In genomic region chr22:19775496-19776325, GRCh38 we compare ENCODE assay signal across 19 cellular contexts. TPM values are rescaled to one million over a fixed set of nuclear protein-coding genes. Genes with fewer than 3 reads are reported as not detected.
A peak's percentile ranks its signal among the peaks of the same experiment; 100 is the strongest.
DNase-seq lines count a peak whose midpoint lies in the region; ATAC-seq and TF ChIP-seq lines count a peak whose summit lies in the region.
"Had no signal": no experiment of that assay in that cellular context is flagged by ENCODE, and none has a peak within 500 bp of the region (broad histone marks: within the 10 kb centered on the region; RNA-seq: fewer than 3 reads in every experiment).

No MANE protein-coding gene starts in this region.

- CTCF ChIA-PET in OCI-LY7 (lab: Charles Lee; ENCODE audit: unreplicated experiment), result interaction anchor here (1.0 kb wide), 1 partner anchor 12 kb away, joined by 3 read pairs; no protein-coding TSS in a partner anchor

- TF ChIP-seq CTCF in OCI-LY7 (conservative IDR thresholded peaks at IDR 0.05; ENCODE audit: low read length) (no peak), left ventricle myocardium inferior (IDR thresholded peaks at IDR 0.05; ENCODE audit: borderline replicate concordance) (no peak)

- peak overlapping the region; percentile 19 for H3K4me2 ChIP-seq in OCI-LY7 (ENCODE audit: low read length)
- H3K4me2 ChIP-seq: GM23338 had no signal

- no peaks in the 10 kb centered on the region for H3K36me3 ChIP-seq in OCI-LY7 (ENCODE audit: insufficient read depth, low read length)
- no peaks in the 10 kb centered on the region for H3K36me3 ChIP-seq in left ventricle myocardium inferior

- H2AFZ ChIP-seq in OCI-LY7 (ENCODE audit: low read length), result no peak overlapping the region
- H2AFZ ChIP-seq: GM23338 had no signal

- no peak overlapping the region for H3K4me3 ChIP-seq in OCI-LY7 (ENCODE audit: low read depth, low read length, poor library complexity, severe bottlenecking)
- H3K4me3 ChIP-seq in left ventricle myocardium inferior, result no peak overlapping the region
- H3K4me3 ChIP-seq: GM23338 had no signal

- H3K4me1 ChIP-seq in OCI-LY7 (ENCODE audit: insufficient read depth, low read length, poor library complexity, severe bottlenecking), result peaks cover 74% of the 10 kb centered on the region
- H3K4me1 ChIP-seq in left ventricle myocardium inferior, result peaks cover 13% of the 10 kb centered on the region

- BruUV-seq in OCI-LY7 (replicated peaks; lab: Mats Ljungman, UMichigan), result no TSS peak

- H3K79me2 ChIP-seq in OCI-LY7 (ENCODE audit: insufficient read depth, low read depth, low read length), result no peaks in the 10 kb centered on the region

- no peak overlapping the region for H3K27ac ChIP-seq in OCI-LY7 (ENCODE audit: low read depth, low read length, poor library complexity, severe bottlenecking)
- H3K27ac ChIP-seq in left ventricle myocardium inferior (replicated peaks), result no peak overlapping the region

- intact Hi-C loops in OCI-LY7 (cut with micrococcal nuclease; ENCODE audit: unreplicated experiment), result no loop called here
- intact Hi-C loops in left ventricle myocardium inferior (cut with micrococcal nuclease), result no loop called here
- intact Hi-C loops in posterior vena cava (cut with DNase I), result no loop called here

- ATAC-seq in GM18867 (IDR thresholded peaks at IDR 0.05; ENCODE audit: unreplicated experiment), result no peak
- ATAC-seq: GM23338 had no signal

- POLR2A ChIA-PET in OCI-LY7 (lab: Charles Lee), result no interaction called here

- DNase-seq in activated naive CD4-positive, alpha-beta T cell treated with anti-CD3 and anti-CD28 coated beads, Interleukin-2, amount 50 U/mL, for 16 hours, result peak; percentile 5
- no peak for DNase-seq in activated naive CD4-positive, alpha-beta T cell treated with Interleukin-2 at 50 U/mL for 16 hours
- DNase-seq in OCI-LY7 (ENCODE audit: low spot score) (peak; percentile 36), left ventricle myocardium inferior (peak; percentile 3), posterior vena cava (ENCODE audit: low spot score) (peak; percentile 43), DMS153 (lab: John Stamatoyannopoulos, UW) (no peak), NCI-H748 (lab: John Stamatoyannopoulos, UW; ENCODE audit: unreplicated experiment) (no peak)
- DNase-seq: 8988T; DMS79; HFFc6; IMR-90; NCI-H1436 treated with DMSO at 0.1 percent for 48 hours; NCI-H2081 treated with DMSO at 0.1 percent for 48 hours; NCI-H226; NCI-H526; NK-92 treated with Interleukin-12 subunit alpha and Interleukin-12 subunit beta, amount 100 ng/mL, for 24 hours; PC-3 had no signal

- H3K9me3 ChIP-seq in OCI-LY7 (ENCODE audit: low read length) (no peaks in the 10 kb centered on the region), left ventricle myocardium inferior (replicated peaks) (no peaks in the 10 kb centered on the region)

- H3K9me2 ChIP-seq in OCI-LY7 (ENCODE audit: insufficient read depth, low read length), result no peaks in the 10 kb centered on the region

- H4K20me1 ChIP-seq in OCI-LY7 (ENCODE audit: insufficient read depth, low read length), result no peaks in the 10 kb centered on the region

- peaks cover 85% of the 10 kb centered on the region for H3K27me3 ChIP-seq in left ventricle myocardium inferior (ENCODE audit: low read depth)

RNA-seq across cellular contexts. Expression of gene TBX1, which starts 15.1 kb away (rescaled TPM):
- not detected in 2 replicates for total RNA-seq in OCI-LY7 (2014; rRNA removed; shearing (Covaris generic))
- total RNA-seq in OCI-LY7 (2022), result 0.23 TPM in 1 of 2 replicates, not detected in the other
- 8.0 TPM for total RNA-seq in left ventricle myocardium inferior
- 1 to 10 TPM; 7.5 to 8.1 TPM for total RNA-seq in posterior vena cava
- total RNA-seq: IMR-90 had no signal

RNA-seq across cellular contexts. Expression of gene GP1BB, which starts 52.4 kb away (rescaled TPM):
- total RNA-seq in OCI-LY7 (2014; rRNA removed; shearing (Covaris generic)), result not detected in 2 replicates
- total RNA-seq in OCI-LY7 (2022) (not detected in 2 replicates), left ventricle myocardium inferior (not detected), posterior vena cava (under 1 TPM in 1 of 2 donors, not detected in 1; 0.83 TPM)

Comparison
In these comparisons a context has a peak if more than half of its experiments do, and no peak if none do; other contexts are left out.
1. DNase-seq: peak in activated naive CD4-positive, alpha-beta T cell treated with anti-CD3 and anti-CD28 coated beads, Interleukin-2, amount 50 U/mL, for 16 hours (single experiment), OCI-LY7 (single experiment), left ventricle myocardium inferior (single experiment) and posterior vena cava (single experiment); none in activated naive CD4-positive, alpha-beta T cell treated with Interleukin-2 at 50 U/mL for 16 hours (single experiment), DMS153 (single experiment) and NCI-H748 (single experiment).